8 cellular contexts compared by ENCODE assay signal in the genomic region with DNA sequence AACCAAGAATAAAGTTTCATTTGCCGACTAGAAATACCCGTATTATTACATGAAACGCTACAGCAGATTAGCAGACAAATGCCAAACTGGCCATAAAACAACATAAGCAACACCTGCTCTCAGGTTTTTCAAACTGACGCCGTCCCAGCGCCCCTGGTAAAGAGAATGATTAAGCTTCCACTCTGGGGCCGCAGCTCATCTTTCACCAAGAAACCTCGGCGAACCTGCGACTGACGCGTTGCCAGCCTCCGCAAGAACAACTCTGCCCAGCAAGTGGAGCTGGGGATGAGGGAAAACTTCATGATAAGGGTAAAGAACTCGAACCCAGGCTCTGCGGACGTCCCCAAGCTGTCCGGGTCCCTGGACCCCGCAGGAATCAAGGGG. TPM values are rescaled to one million over a fixed set of nuclear protein-coding genes. Genes with fewer than 3 reads are reported as not detected.
DNase-seq lines count a peak whose midpoint lies in the region; ATAC-seq, FAIRE-seq and TF ChIP-seq lines count a peak whose summit lies in the region.

No MANE protein-coding gene starts in this region.

- ATAC-seq in HG02759 (IDR thresholded peaks at IDR 0.05; ENCODE audit: unreplicated experiment), result peak; percentile 18

- peak overlapping the region; percentile 97 for H3K9ac ChIP-seq in NT2/D1 (ENCODE audit: insufficient read length, low read depth)

- no peak for FAIRE-seq in urothelium cell line (lab: Jason Lieb, UNC)

- DNase-seq in NCI-H345 (lab: John Stamatoyannopoulos, UW), result peak; percentile 31
- no peak for DNase-seq in NCI-H345 treated with DMSO at 0.1 percent for 48 hours (lab: John Stamatoyannopoulos, UW; ENCODE audit: unreplicated experiment)
- no peak for DNase-seq in NT2/D1 (ENCODE audit: low read depth, low spot score)
- peak; percentile 54 for DNase-seq in choroid plexus epithelial cell (ENCODE audit: low read depth)
- no peak for DNase-seq in urothelium cell line (ENCODE audit: low spot score)
- DNase-seq in cortex of kidney (lab: John Stamatoyannopoulos, UW), result no peak

- H3K4me3 ChIP-seq in NT2/D1 (ENCODE audit: insufficient read length, low read depth) (peak overlapping the region; percentile 96), choroid plexus epithelial cell (ENCODE audit: low read depth, low read length) (peak overlapping the region; percentile 94), mononuclear cell (ENCODE audit: low read length) (peak overlapping the region; percentile 86)

- H3K9me3 ChIP-seq in NT2/D1 (ENCODE audit: insufficient read depth, low read length) (no peaks in the 10 kb centered on the region), mononuclear cell (ENCODE audit: low read depth, low read length) (no peaks in the 10 kb centered on the region)

- H3K27me3 ChIP-seq in NT2/D1 (ENCODE audit: insufficient read depth, insufficient read length), result no peaks in the 10 kb centered on the region
- no peaks in the 10 kb centered on the region for H3K27me3 ChIP-seq in mononuclear cell (ENCODE audit: insufficient read depth, low read length)

- peaks cover 31% of the 10 kb centered on the region for H3K36me3 ChIP-seq in NT2/D1 (ENCODE audit: insufficient read depth, insufficient read length, low read length)

- no peak for TF ChIP-seq CTCF in choroid plexus epithelial cell (conservative IDR thresholded peaks at IDR 0.05; ENCODE audit: low read depth, low read length)

- H3K4me1 ChIP-seq in NT2/D1 (ENCODE audit: insufficient read depth, insufficient read length) (peaks cover 3% of the 10 kb centered on the region), mononuclear cell (ENCODE audit: insufficient read depth, low read length) (peaks cover 22% of the 10 kb centered on the region)

RNA-seq across cellular contexts. Expression of gene ARL1, which starts 0.5 kb away (rescaled TPM):
- 24.7 TPM for total RNA-seq in mononuclear cell

Comparison
In these comparisons a context has a peak if more than half of its experiments do, and no peak if none do; other contexts are left out.
1. DNase-seq: peak in NCI-H345 (single experiment) and choroid plexus epithelial cell (single experiment); none in NCI-H345 treated with DMSO at 0.1 percent for 48 hours (single experiment), NT2/D1 (single experiment), urothelium cell line (single experiment) and cortex of kidney (single experiment).
2. Peak in every context shown above with its lines, with median percentiles within 50 percentile points of each other: H3K4me3 ChIP-seq.